Comparison of ENCODE assay signal across 10 cellular contexts in the genomic region with DNA sequence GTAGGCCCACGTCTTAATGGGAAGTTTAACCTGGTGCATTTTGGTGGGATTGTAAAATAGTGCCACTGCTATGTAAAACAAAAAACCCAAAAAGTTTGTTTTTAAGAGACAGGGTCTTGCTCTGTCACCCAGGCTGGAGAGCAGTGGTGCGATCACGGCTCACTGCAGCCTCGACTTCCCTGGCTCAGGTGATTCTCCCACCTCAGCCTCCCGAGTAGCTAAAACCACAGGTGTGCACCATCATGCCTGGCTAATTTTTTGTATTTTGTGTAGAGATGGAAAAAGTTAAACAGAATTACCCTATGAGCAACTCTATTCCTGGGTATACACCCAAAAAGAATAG. TPM values are rescaled to one million over a fixed set of nuclear protein-coding genes. Genes with fewer than 3 reads are reported as not detected.
DNase-seq lines count a peak whose midpoint lies in the region; ATAC-seq and TF ChIP-seq lines count a peak whose summit lies in the region.
"Had no signal": no experiment of that assay in that cellular context is flagged by ENCODE, and none has a peak within 500 bp of the region (broad histone marks: within the 10 kb centered on the region; RNA-seq: fewer than 3 reads in every experiment).

No MANE protein-coding gene starts in this region.

- H3F3A ChIP-seq in GM23338 (replicated peaks; ENCODE audit: low read depth) = peaks cover 16% of the 10 kb centered on the region

- H3K9me3 ChIP-seq in skeletal muscle tissue (ENCODE audit: control insufficient read depth in 3 of 3, low read length in 3 of 3) (no peaks in the 10 kb centered on the region), upper lobe of right lung (no peaks in the 10 kb centered on the region), right cardiac atrium (ENCODE audit: control insufficient read depth, low read length) (no peaks in the 10 kb centered on the region)
- H3K9me3 ChIP-seq: thoracic aorta had no signal

- H3K9me3 Mint-ChIP-seq in GM23338 = 0 out of 3 replicates have a peak, but pooled peaks cover 2% of the 10 kb centered on the region
- H3K9me3 Mint-ChIP-seq in effector memory CD8-positive, alpha-beta T cell = no peaks in the 10 kb centered on the region
- H3K9me3 Mint-ChIP-seq: activated T-cell treated with anti-CD3 and anti-CD28 coated beads, Interleukin-2, amount 50 U/mL, for 4 hours had no signal

- ATAC-seq in GM23338 (no peak), left colon (no peak), upper lobe of right lung (no peak), right cardiac atrium (no peak), HG03378 (IDR thresholded peaks at IDR 0.05; ENCODE audit: unreplicated experiment) (no peak)
- no peak for ATAC-seq in effector memory CD8-positive, alpha-beta T cell (replicated peaks)

- TF ChIP-seq CTCF in GM23338 (conservative IDR thresholded peaks at IDR 0.05; ENCODE audit: low read depth in 2 of 2) (no peak), RWPE1 (conservative IDR thresholded peaks at IDR 0.05; ENCODE audit: low read depth) (no peak), upper lobe of right lung (IDR thresholded peaks at IDR 0.05) (no peak)

- H3K27ac ChIP-seq in GM23338 (ENCODE audit: low read depth) = no peak overlapping the region; the same call in 1 of the 2 replicates
- H3K27ac ChIP-seq in RWPE1 = peak overlapping the region; percentile 98
- peak overlapping the region; percentile 98 for H3K27ac ChIP-seq in skeletal muscle tissue (ENCODE audit: low read depth, low read length)
- H3K27ac ChIP-seq in upper lobe of right lung = no peak overlapping the region
- no peak overlapping the region for H3K27ac ChIP-seq in right cardiac atrium (ENCODE audit: low read length)

- H3K27me3 ChIP-seq in GM23338 (ENCODE audit: insufficient read depth) (no peaks in the 10 kb centered on the region), skeletal muscle tissue (ENCODE audit: control insufficient read depth in 3 of 3, insufficient read depth in 3 of 3, low read length in 3 of 3) (no peaks in the 10 kb centered on the region), upper lobe of right lung (no peaks in the 10 kb centered on the region), right cardiac atrium (ENCODE audit: control insufficient read depth, insufficient read depth) (no peaks in the 10 kb centered on the region)

- no peak overlapping the region for H2AFZ ChIP-seq in GM23338

- POLR2A ChIA-PET in RWPE1 (lab: Yijun Ruan, JAX; ENCODE audit: low non-redundant PET) = interaction anchor here (0.9 kb wide), 1 partner anchor 10 kb away, joined by 12 read pairs; no protein-coding TSS in a partner anchor

- peaks cover 2% of the 10 kb centered on the region; the same call in 2 of the 3 replicates for H3K36me3 Mint-ChIP-seq in GM23338 (ENCODE audit: low read depth)
- peaks cover 70% of the 10 kb centered on the region for H3K36me3 Mint-ChIP-seq in effector memory CD8-positive, alpha-beta T cell (ENCODE audit: insufficient read depth)

- peaks cover 5% of the 10 kb centered on the region; the same call in 1 of the 2 replicates for H3K4me1 ChIP-seq in GM23338 (ENCODE audit: insufficient read depth)
- H3K4me1 ChIP-seq in skeletal muscle tissue (ENCODE audit: control insufficient read depth in 3 of 3, insufficient read depth in 3 of 3, low read length in 3 of 3) = peaks cover 40 to 44% (median 41%) of the 10 kb centered on the region in 3 donors
- H3K4me1 ChIP-seq in upper lobe of right lung = peaks cover 57% of the 10 kb centered on the region
- peaks cover 3% of the 10 kb centered on the region for H3K4me1 ChIP-seq in right cardiac atrium (ENCODE audit: control insufficient read depth, insufficient read depth, low read length)

- no peak overlapping the region for H3K4me2 ChIP-seq in GM23338

- peaks cover 28% of the 10 kb centered on the region for H3K27me3 Mint-ChIP-seq in GM23338 (ENCODE audit: insufficient read depth, low read depth, poor library complexity)
- H3K27me3 Mint-ChIP-seq in effector memory CD8-positive, alpha-beta T cell = no peaks in the 10 kb centered on the region

- peak overlapping the region; percentile 59; the same call in 1 of the 2 replicates for H3K27ac Mint-ChIP-seq in GM23338
- H3K27ac Mint-ChIP-seq in effector memory CD8-positive, alpha-beta T cell = peak overlapping the region; percentile 89 to 92

- H3K36me3 ChIP-seq in GM23338 (ENCODE audit: insufficient read depth) (no peaks in the 10 kb centered on the region), skeletal muscle tissue (ENCODE audit: control insufficient read depth in 3 of 3, insufficient read depth in 3 of 3, low read length in 3 of 3) (peaks cover 0 to 5% (median 2%) of the 10 kb centered on the region in 3 donors), upper lobe of right lung (no peaks in the 10 kb centered on the region)
- H3K36me3 ChIP-seq: thoracic aorta had no signal

- H3K9me2 ChIP-seq in GM23338 (ENCODE audit: insufficient read depth) = no peaks in the 10 kb centered on the region

- H3K9ac ChIP-seq in skeletal muscle tissue (ENCODE audit: low read depth in 1 of 3, low read length in 3 of 3) = no peak overlapping the region

- H3K4me3 ChIP-seq in GM23338 = no peak overlapping the region
- H3K4me3 ChIP-seq in skeletal muscle tissue (ENCODE audit: low read length in 3 of 3) = peak overlapping the region in 2 of 3 donors; percentile 67 to 91
- no peak overlapping the region for H3K4me3 ChIP-seq in upper lobe of right lung
- no peak overlapping the region for H3K4me3 ChIP-seq in right cardiac atrium (ENCODE audit: low read length)

- intact Hi-C loops in left colon (cut with DNase I, micrococcal nuclease) = no loop called here
- intact Hi-C loops in upper lobe of right lung (cut with DNase I) = no loop called here
- intact Hi-C loops in right cardiac atrium (cut with DNase I) = no loop called here

- peak overlapping the region; percentile 66; the same call in 2 of the 3 replicates for H3K4me3 Mint-ChIP-seq in GM23338
- peak overlapping the region in 1 of 2 donors; percentile 70 for H3K4me3 Mint-ChIP-seq in effector memory CD8-positive, alpha-beta T cell

- DNase-seq in GM23338 (ENCODE audit: low spot score) (no peak), RWPE1 (ENCODE audit: low spot score) (no peak), left colon (no peak), upper lobe of right lung (no peak), right cardiac atrium (no peak)
- DNase-seq in effector memory CD8-positive, alpha-beta T cell = no peak

- peaks cover 39% of the 10 kb centered on the region for H3K79me2 ChIP-seq in GM23338 (replicated peaks; ENCODE audit: insufficient read depth)

- H3K4me1 Mint-ChIP-seq in GM23338 = peaks cover 38% of the 10 kb centered on the region
- H3K4me1 Mint-ChIP-seq in effector memory CD8-positive, alpha-beta T cell (ENCODE audit: low read depth in 2 of 2) = peaks cover 32 to 42% of the 10 kb centered on the region in 2 donors

- 67% methylated on average over 5 of the region's 5 CpGs for WGBS in right cardiac atrium

- H4K20me1 ChIP-seq in GM23338 (replicated peaks; ENCODE audit: insufficient read depth) = peaks cover 12% of the 10 kb centered on the region

- CTCF ChIA-PET in RWPE1 (lab: Yijun Ruan, JAX) = interaction anchor here (0.6 to 1.2 kb wide), 4 partner anchors 8 to 53 kb away, joined by 3 to 5 read pairs (median 5); no protein-coding TSS in a partner anchor

TF ChIP-seq in GM23338, 12 proteins besides CTCF, POLR2A, EP300 and RAD21 (continues in another document):
- TF ChIP-seq EZH2 (IDR thresholded peaks at IDR 0.05; ENCODE audit: low read depth, unreplicated experiment) (no peak), POLR2AphosphoS5 (IDR thresholded peaks at IDR 0.05; ENCODE audit: low read depth) (no peak), CREB1 (CRISPR knock-in tag; IDR thresholded peaks at IDR 0.05; ENCODE audit: low read depth) (no peak)

RNA-seq across cellular contexts. Expression of gene REXO1, which starts 0.8 kb away (rescaled TPM):
- 28.4 and 90.1 TPM in 2 replicates for total RNA-seq in GM23338 (2014; rRNA removed; shearing (Covaris generic))
- 20.2 and 23.5 TPM in 2 replicates for polyA plus RNA-seq in GM23338 (2016; fragmentation: Nextera tagmentation; extraction: Ambion mirVana)
- 5.7 TPM for total RNA-seq in skeletal muscle tissue
- total RNA-seq in left colon = 10 to 100 TPM; 41.9 to 43.0 TPM
- total RNA-seq in upper lobe of right lung = 37.2 TPM
- total RNA-seq in right cardiac atrium = 10 to 100 TPM; 12.8 to 22.1 (median 17.4) TPM
- polyA plus RNA-seq in right cardiac atrium = 15.3 TPM

RNA-seq across cellular contexts. Expression of gene KLF16, which starts 14.3 kb away (rescaled TPM):
- 20.2 and 22.0 TPM in 2 replicates for total RNA-seq in GM23338 (2014; rRNA removed; shearing (Covaris generic))
- polyA plus RNA-seq in GM23338 (2016; fragmentation: Nextera tagmentation; extraction: Ambion mirVana) = 8.9 and 12.3 TPM in 2 replicates
- total RNA-seq in skeletal muscle tissue = 2.6 TPM
- total RNA-seq in left colon = 10 to 100 TPM; 30.6 to 35.9 TPM
- 28.0 TPM for total RNA-seq in upper lobe of right lung
- 10 to 100 TPM in 1 of 4 donors, 1 to 10 TPM in 3; 6.4 to 11.1 (median 7.3) TPM for total RNA-seq in right cardiac atrium
- 4.5 TPM for polyA plus RNA-seq in right cardiac atrium

RNA-seq across cellular contexts. Expression of gene ABHD17A, which starts 36.2 kb away (rescaled TPM):
- 68.8 and 99.9 TPM in 2 replicates for total RNA-seq in GM23338 (2014; rRNA removed; shearing (Covaris generic))
- polyA plus RNA-seq in GM23338 (2016; fragmentation: Nextera tagmentation; extraction: Ambion mirVana) (34.2 and 37.1 TPM in 2 replicates), right cardiac atrium (96.0 TPM)
- total RNA-seq in skeletal muscle tissue (52.7 TPM), left colon (10 to 100 TPM; 61.5 to 63.5 TPM), upper lobe of right lung (76.1 TPM), right cardiac atrium (10 to 100 TPM; 64.4 to 71.3 (median 68.3) TPM)

RNA-seq across cellular contexts. Expression of gene ATP8B3, which starts 37.0 kb away (rescaled TPM):
- total RNA-seq in GM23338 (2014; rRNA removed; shearing (Covaris generic)) = 2.8 and 6.0 TPM in 2 replicates
- polyA plus RNA-seq in GM23338 (2016; fragmentation: Nextera tagmentation; extraction: Ambion mirVana) (1.7 and 2.1 TPM in 2 replicates), right cardiac atrium (0.97 TPM)
- total RNA-seq in skeletal muscle tissue (0.52 TPM), left colon (under 1 TPM; 0.52 to 0.84 TPM), upper lobe of right lung (0.64 TPM), right cardiac atrium (1 to 10 TPM in 3 of 4 donors, under 1 TPM in 1; 0.53 to 1.9 (median 1.5) TPM)

RNA-seq across cellular contexts. Expression of gene ADAT3, which starts 56.1 kb away (rescaled TPM):
- 10.6 and 12.4 TPM in 2 replicates for total RNA-seq in GM23338 (2014; rRNA removed; shearing (Covaris generic))
- polyA plus RNA-seq in GM23338 (2016; fragmentation: Nextera tagmentation; extraction: Ambion mirVana) (7.8 and 7.9 TPM in 2 replicates), right cardiac atrium (1.8 TPM)
- total RNA-seq in skeletal muscle tissue (1.0 TPM), left colon (10 to 100 TPM; 19.1 to 29.1 TPM), upper lobe of right lung (6.3 TPM), right cardiac atrium (1 to 10 TPM; 1.2 to 2.7 (median 2.0) TPM)

Comparison
In these comparisons a context has a peak if more than half of its experiments do, and no peak if none do; other contexts are left out.
1. H3K27ac ChIP-seq: peak in RWPE1 (single experiment) and skeletal muscle tissue (single experiment); none in GM23338 (single experiment), upper lobe of right lung (single experiment) and right cardiac atrium (single experiment).
2. H3K4me3 ChIP-seq: peak in skeletal muscle tissue (2 of 3); none in GM23338 (single experiment), upper lobe of right lung (single experiment) and right cardiac atrium (single experiment).